Comparison of ENCODE assay signal across 8 cellular contexts in genomic region chr12:116319851-116320621, GRCh38.
A peak's percentile ranks its signal among the peaks of the same experiment; 100 is the strongest.
DNase-seq lines count a peak whose midpoint lies in the region; ATAC-seq and TF ChIP-seq lines count a peak whose summit lies in the region.

No MANE protein-coding gene starts in this region.

- H3K27ac Mint-ChIP-seq in dendritic cell treated with granulocyte-macrophage colony-stimulating factor and Interleukin-4, amounts not matched to agents 40 ng/mL and 50 ng/mL, for 4 days, result peak overlapping the region; percentile 85

- peak overlapping the region; percentile 60 for H3K4me3 Mint-ChIP-seq in dendritic cell treated with granulocyte-macrophage colony-stimulating factor and Interleukin-4, amounts not matched to agents 40 ng/mL and 50 ng/mL, for 4 days

- no peaks in the 10 kb centered on the region for H3K36me3 Mint-ChIP-seq in dendritic cell treated with granulocyte-macrophage colony-stimulating factor and Interleukin-4, amounts not matched to agents 40 ng/mL and 50 ng/mL, for 4 days (ENCODE audit: low read depth)

- DNase-seq in RWPE2 (ENCODE audit: low spot score) (no peak), NCI-H2227 (lab: John Stamatoyannopoulos, UW; ENCODE audit: unreplicated experiment) (no peak), NCI-H1048 (lab: John Stamatoyannopoulos, UW) (no peak), NCI-H146 treated with DMSO at 0.1 percent for 48 hours (lab: John Stamatoyannopoulos, UW; ENCODE audit: unreplicated experiment) (no peak)
- no peak for DNase-seq in stimulated activated naive CD4-positive, alpha-beta T cell (lab: John Stamatoyannopoulos, UW)

- H3K9me3 ChIP-seq in RWPE2 (ENCODE audit: severe bottlenecking) (no peaks in the 10 kb centered on the region), neutrophil (no peaks in the 10 kb centered on the region)

- H3K4me1 ChIP-seq in RWPE2 (ENCODE audit: insufficient read depth, poor library complexity, severe bottlenecking) (peaks cover 23% of the 10 kb centered on the region), neutrophil (ENCODE audit: control insufficient read depth in 1 of 2, insufficient read depth in 1 of 2, low read depth in 1 of 2, low read length in 1 of 2) (peaks cover 56 to 58% of the 10 kb centered on the region in 2 experiments)

- peak; percentile 73 for ATAC-seq in RWPE2 (ENCODE audit: low read depth)

- H3K9me3 Mint-ChIP-seq in dendritic cell treated with granulocyte-macrophage colony-stimulating factor and Interleukin-4, amounts not matched to agents 40 ng/mL and 50 ng/mL, for 4 days, result no peaks in the 10 kb centered on the region

- H3K27ac ChIP-seq in RWPE2 (ENCODE audit: poor library complexity, severe bottlenecking) (peak overlapping the region; percentile 66), neutrophil (peak overlapping the region; percentile 67)

- H3K4me3 ChIP-seq in GM08714 (ENCODE audit: low read length) (peak overlapping the region; percentile 14; the same call in 1 of the 2 replicates), RWPE2 (ENCODE audit: severe bottlenecking) (no peak overlapping the region), neutrophil (ENCODE audit: low read depth in 1 of 2, low read length in 1 of 2) (peak overlapping the region in 1 of 2 experiments; percentile 10)

- TF ChIP-seq CTCF in RWPE2 (IDR thresholded peaks at IDR 0.05; ENCODE audit: poor library complexity, severe bottlenecking) (no peak), neutrophil (IDR thresholded peaks at IDR 0.05) (no peak)

- intact Hi-C loops in dendritic cell treated with granulocyte-macrophage colony-stimulating factor and Interleukin-4, amounts not matched to agents 40 ng/mL and 50 ng/mL, for 4 days (cut with micrococcal nuclease), result loop anchor here (5.0 kb wide), 1 partner anchor 38 kb away; no protein-coding TSS in a partner anchor

- H3K27me3 ChIP-seq in RWPE2 (ENCODE audit: insufficient read depth, poor library complexity, severe bottlenecking) (no peaks in the 10 kb centered on the region), neutrophil (no peaks in the 10 kb centered on the region)

- peaks cover 63% of the 10 kb centered on the region for H3K4me1 Mint-ChIP-seq in dendritic cell treated with granulocyte-macrophage colony-stimulating factor and Interleukin-4, amounts not matched to agents 40 ng/mL and 50 ng/mL, for 4 days (ENCODE audit: low read depth)

- H3K36me3 ChIP-seq in RWPE2 (ENCODE audit: low read depth) (no peaks in the 10 kb centered on the region), neutrophil (no peaks in the 10 kb centered on the region)

- peaks cover 17% of the 10 kb centered on the region for H3K27me3 Mint-ChIP-seq in dendritic cell treated with granulocyte-macrophage colony-stimulating factor and Interleukin-4, amounts not matched to agents 40 ng/mL and 50 ng/mL, for 4 days
